Comparison of ENCODE assay signal across 14 cellular contexts in genomic region chr21:16422702-16423101, GRCh38.
DNase-seq lines count a peak whose midpoint lies in the region; ATAC-seq, FAIRE-seq and TF ChIP-seq lines count a peak whose summit lies in the region.
"Had no signal": no experiment of that assay in that cellular context is flagged by ENCODE, and none has a peak within 500 bp of the region (broad histone marks: within the 10 kb centered on the region; RNA-seq: fewer than 3 reads in every experiment).

No MANE protein-coding gene starts in this region.

- peak overlapping the region; percentile 92 for H3K4me2 ChIP-seq in endothelial cell of umbilical vein (ENCODE audit: insufficient read depth, low read length)
- H3K4me2 ChIP-seq in osteoblast (ENCODE audit: insufficient read depth, low read length) = peak overlapping the region; percentile 92
- H3K4me2 ChIP-seq: KMS-11 had no signal

- intact Hi-C loops in endothelial cell of umbilical vein (cut with micrococcal nuclease) = loop anchor here (1.0 to 10.0 kb wide), 2 partner anchors 226 to 528 kb away; no protein-coding TSS in a partner anchor

- H3K4me3 ChIP-seq in BE2C (ENCODE audit: low read depth, low read length) (peak overlapping the region; percentile 63), endothelial cell of umbilical vein (replicated peaks in 1 of 3; ENCODE audit: insufficient read depth in 1 of 3, low read depth in 1 of 3, low read length in 3 of 3) (peak overlapping the region; percentile 28 to 100 (median 57)), osteoblast (ENCODE audit: insufficient read depth, low read length) (no peak overlapping the region)
- H3K4me3 ChIP-seq: SJSA1 had no signal

- DNase-seq in BE2C (no peak), NCI-H446 (lab: John Stamatoyannopoulos, UW) (peak; percentile 17 to 48), endothelial cell of umbilical vein (ENCODE audit: low read depth, low spot score) (peak; percentile 61), osteoblast (ENCODE audit: insufficient read length, low spot score, missing footprints) (no peak), COLO829 (ENCODE audit: low spot score) (no peak), hypothalamus (lab: John Stamatoyannopoulos, UW) (no peak)
- no peak for DNase-seq in stimulated activated CD4-positive, alpha-beta T cell treated with anti-CD3 and anti-CD28 coated beads, Interleukin-15, amount 100 ng/mL, for 24 hours
- DNase-seq: activated CD8-positive, alpha-beta T cell treated with anti-CD3 and anti-CD28 coated beads, Interleukin-2, amount 10 ng/mL, durations not matched to agents 7 days and 5 days; activated effector memory CD4-positive, alpha-beta T cell treated with anti-CD3 and anti-CD28 coated beads, Interleukin-2, amount 50 U/mL, for 16 hours; NCI-H1930; stimulated activated naive CD8-positive, alpha-beta T cell treated with anti-CD3 and anti-CD28 coated beads, Interleukin-15, Interleukin-2, amounts not matched to agents 100 U/mL and 50 U/mL, for 24 hours had no signal

- H3K9me1 ChIP-seq in endothelial cell of umbilical vein (replicated peaks; ENCODE audit: control insufficient read depth, extremely low read depth, insufficient read depth, low read length) = no peaks in the 10 kb centered on the region

- POLR2A ChIA-PET in endothelial cell of umbilical vein (lab: Charles Lee) = no interaction called here

- TF ChIP-seq CTCF in BE2C (IDR thresholded peaks at IDR 0.05; ENCODE audit: low read depth, low read length) = no peak
- TF ChIP-seq CTCF in endothelial cell of umbilical vein (IDR thresholded peaks at IDR 0.05; ENCODE audit: extremely low read depth in 1 of 2, insufficient read depth in 1 of 2, low read depth in 1 of 2, low read length in 2 of 2) = no peak
- TF ChIP-seq CTCF in osteoblast (IDR thresholded peaks at IDR 0.05; ENCODE audit: extremely low read depth, low read depth, low read length) = no peak

- H3K79me2 ChIP-seq in endothelial cell of umbilical vein (ENCODE audit: control insufficient read depth, insufficient read depth, low read length) (peaks cover 80% of the 10 kb centered on the region), osteoblast (ENCODE audit: insufficient read depth, low read length) (peaks cover 31% of the 10 kb centered on the region)

- BruUV-seq in endothelial cell of umbilical vein (replicated peaks; lab: Mats Ljungman, UMichigan) = no TSS peak

- H3K36me3 ChIP-seq in BE2C (no peaks in the 10 kb centered on the region), endothelial cell of umbilical vein (ENCODE audit: control insufficient read depth in 2 of 2, extremely low read depth in 1 of 2, insufficient read depth in 2 of 2, low read length in 2 of 2) (no peaks in the 10 kb centered on the region), osteoblast (ENCODE audit: insufficient read depth, low read length) (no peaks in the 10 kb centered on the region)
- H3K36me3 ChIP-seq: SJSA1 had no signal

- no peaks in the 10 kb centered on the region for H3K9me3 ChIP-seq in BE2C
- no peaks in the 10 kb centered on the region for H3K9me3 ChIP-seq in endothelial cell of umbilical vein (replicated peaks; ENCODE audit: control insufficient read depth, insufficient read depth, low read length)
- H3K9me3 ChIP-seq in osteoblast (ENCODE audit: low read depth, low read length) = no peaks in the 10 kb centered on the region
- H3K9me3 ChIP-seq: SJSA1 had no signal

- no peak for FAIRE-seq in endothelial cell of umbilical vein (lab: Jason Lieb, UNC)

- H3K9ac ChIP-seq in endothelial cell of umbilical vein (replicated peaks; ENCODE audit: extremely low read depth, insufficient read depth, low read length) = peak overlapping the region; percentile 94
- H3K9ac ChIP-seq: KMS-11 had no signal

- CTCF ChIA-PET in endothelial cell of umbilical vein (lab: Charles Lee) = no interaction called here

- ATAC-seq in GM18867 (IDR thresholded peaks at IDR 0.05; ENCODE audit: unreplicated experiment) = no peak
- ATAC-seq: activated CD8-positive, alpha-beta T cell treated with anti-CD3 and anti-CD28 coated beads, Interleukin-2, amount 10 ng/mL, durations not matched to agents 7 days and 5 days; stimulated activated naive CD8-positive, alpha-beta T cell treated with anti-CD3 and anti-CD28 coated beads, Interleukin-15, Interleukin-2, amounts not matched to agents 100 U/mL and 50 U/mL, for 24 hours had no signal

- H3K27ac ChIP-seq in endothelial cell of umbilical vein (ENCODE audit: insufficient read depth, low read depth, low read length) (peak overlapping the region; percentile 85), osteoblast (ENCODE audit: low read depth, low read length) (no peak overlapping the region)
- H3K27ac ChIP-seq: KMS-11 had no signal

- H4K20me1 ChIP-seq in endothelial cell of umbilical vein (replicated peaks; ENCODE audit: control insufficient read depth, extremely low read depth, insufficient read depth, low read length) = no peaks in the 10 kb centered on the region
- H4K20me1 ChIP-seq in osteoblast (ENCODE audit: insufficient read depth, low read length) = no peaks in the 10 kb centered on the region

- dilution Hi-C loops in endothelial cell of umbilical vein (cut with MboI; ENCODE audit: extremely low pct_ligation_motif_present, low sequenced_read_pairs) = no loop called here

- no peak overlapping the region for H2AFZ ChIP-seq in endothelial cell of umbilical vein (ENCODE audit: low read depth, low read length)
- no peak overlapping the region for H2AFZ ChIP-seq in osteoblast (ENCODE audit: low read length)

- H3K4me1 ChIP-seq in BE2C (peaks cover 25% of the 10 kb centered on the region), endothelial cell of umbilical vein (ENCODE audit: control insufficient read depth, extremely low read depth, insufficient read depth, low read length) (peaks cover 60% of the 10 kb centered on the region), osteoblast (ENCODE audit: insufficient read depth, low read length) (peaks cover 35% of the 10 kb centered on the region)
- H3K4me1 ChIP-seq: SJSA1 had no signal

- no peaks in the 10 kb centered on the region for H3K27me3 ChIP-seq in BE2C
- no peaks in the 10 kb centered on the region for H3K27me3 ChIP-seq in endothelial cell of umbilical vein (ENCODE audit: control insufficient read depth in 2 of 2, insufficient read depth in 2 of 2, low read length in 2 of 2)
- H3K27me3 ChIP-seq in osteoblast (ENCODE audit: insufficient read depth, low read length) = no peaks in the 10 kb centered on the region
- H3K27me3 ChIP-seq: SJSA1 had no signal

- no peak for TF ChIP-seq POLR2A in endothelial cell of umbilical vein (IDR thresholded peaks at IDR 0.05; ENCODE audit: low read depth, low read length)

TF ChIP-seq in endothelial cell of umbilical vein, 7 proteins besides CTCF, POLR2A, EP300 and RAD21:
- no peak for TF ChIP-seq POLR2AphosphoS5 (IDR thresholded peaks at IDR 0.05; ENCODE audit: insufficient read depth, low read depth, low read length)
- no peak for TF ChIP-seq EZH2 (IDR thresholded peaks at IDR 0.05; ENCODE audit: borderline replicate concordance, low read depth, low read length, severe bottlenecking)
- TF ChIP-seq GATA2 (IDR thresholded peaks at IDR 0.05; ENCODE audit: insufficient read depth, insufficient read length, low read depth, low read length) = no peak
- TF ChIP-seq FOS (IDR thresholded peaks at IDR 0.05; ENCODE audit: borderline replicate concordance, insufficient read depth, low read length) = no peak
- no peak for TF ChIP-seq JUN (IDR thresholded peaks at IDR 0.05; ENCODE audit: borderline replicate concordance, insufficient read depth, insufficient read length, low read depth)
- no peak for TF ChIP-seq MYC (IDR thresholded peaks at IDR 0.05; ENCODE audit: low read depth, low read length)
- TF ChIP-seq MAX (IDR thresholded peaks at IDR 0.05; ENCODE audit: insufficient read depth, insufficient read length) = no peak
TF ChIP-seq in endothelial cell of umbilical vein: peak in this region for 0.

Comparison
In these comparisons a context has a peak if more than half of its experiments do, and no peak if none do; other contexts are left out.
1. DNase-seq: peak in NCI-H446 (2 of 2) and endothelial cell of umbilical vein (single experiment); none in BE2C (single experiment), osteoblast (single experiment), stimulated activated CD4-positive, alpha-beta T cell treated with anti-CD3 and anti-CD28 coated beads, Interleukin-15, amount 100 ng/mL, for 24 hours (single experiment), COLO829 (single experiment) and hypothalamus (0 of 51).